Comparison of ENCODE assay signal across 17 cellular contexts in the genomic region with DNA sequence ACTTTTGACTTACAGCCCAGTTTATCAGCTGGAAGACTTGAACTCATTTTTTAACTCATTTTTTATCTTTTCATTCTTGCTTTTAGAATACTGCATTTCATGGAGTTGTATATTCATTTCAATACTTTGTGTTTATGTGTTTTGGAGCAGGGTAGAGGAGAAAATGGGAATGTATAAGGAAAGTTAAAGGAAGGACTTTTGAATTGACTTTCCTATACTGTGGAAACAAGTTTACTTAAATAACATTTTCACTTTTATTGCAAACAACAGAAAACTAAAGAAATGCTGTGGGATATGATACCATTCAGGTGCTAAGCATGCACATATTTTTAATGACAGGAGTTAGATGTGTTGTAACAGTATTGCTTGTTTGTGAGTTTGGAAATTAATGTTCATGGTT.
"Had no signal": no experiment of that assay in that cellular context is flagged by ENCODE, and none has a peak within 500 bp of the region (broad histone marks: within the 10 kb centered on the region; RNA-seq: fewer than 3 reads in every experiment).

No MANE protein-coding gene starts in this region.

- H3K4me3 Mint-ChIP-seq: mesothelial cell of epicardium; T-helper 1 cell treated with Interleukin-12 subunit alpha and Interleukin-12 subunit beta and Interleukin-4 antibody, amounts not matched to agents 30 μg/mL and 1 μg/mL, for 36 hours; type B pancreatic cell had no signal

- H3K4me3 ChIP-seq: ascending aorta, breast epithelium, gastroesophageal sphincter, heart right ventricle, lower lobe of right lung, pancreas had no signal

- H3K27ac Mint-ChIP-seq: T-helper 1 cell treated with Interleukin-12 subunit alpha and Interleukin-12 subunit beta and Interleukin-4 antibody, amounts not matched to agents 30 μg/mL and 1 μg/mL, for 36 hours had no signal

- H3K27ac ChIP-seq: ascending aorta, breast epithelium, gastroesophageal sphincter, heart right ventricle, lower lobe of right lung, pancreas had no signal

- ATAC-seq: gastroesophageal sphincter, left cardiac atrium, lower lobe of right lung had no signal

- H3K4me1 ChIP-seq: breast epithelium had no signal

- H3K9me3 ChIP-seq: ascending aorta, breast epithelium, gastroesophageal sphincter, heart right ventricle, lower lobe of right lung, pancreas had no signal

- H3K27me3 ChIP-seq: ascending aorta, breast epithelium, gastroesophageal sphincter, heart right ventricle, pancreas had no signal

- DNase-seq: activated CD4-positive, alpha-beta T cell treated with anti-CD3 and anti-CD28 coated beads for 48 hours; activated effector memory CD4-positive, alpha-beta T cell treated with Interleukin-2 at 50 U/mL for 16 hours; dermis blood vessel endothelial cell; heart right ventricle; left cardiac atrium; lower lobe of right lung; pancreas; SIG-M5; stimulated activated CD4-positive, alpha-beta T cell treated with anti-CD3 and anti-CD28 coated beads, Interleukin-12 subunit alpha, Interleukin-12 subunit beta, amount 100 ng/mL, for 4 hours; stimulated activated CD4-positive, alpha-beta T cell treated with anti-CD3 and anti-CD28 coated beads, Interleukin-2, amount 100 ng/mL, for 24 hours; substantia nigra had no signal

- H3K36me3 ChIP-seq: ascending aorta, breast epithelium, pancreas had no signal

- H3K27me3 Mint-ChIP-seq: type B pancreatic cell had no signal
